Comparison of ENCODE assay signal across 12 cellular contexts in the genomic region with DNA sequence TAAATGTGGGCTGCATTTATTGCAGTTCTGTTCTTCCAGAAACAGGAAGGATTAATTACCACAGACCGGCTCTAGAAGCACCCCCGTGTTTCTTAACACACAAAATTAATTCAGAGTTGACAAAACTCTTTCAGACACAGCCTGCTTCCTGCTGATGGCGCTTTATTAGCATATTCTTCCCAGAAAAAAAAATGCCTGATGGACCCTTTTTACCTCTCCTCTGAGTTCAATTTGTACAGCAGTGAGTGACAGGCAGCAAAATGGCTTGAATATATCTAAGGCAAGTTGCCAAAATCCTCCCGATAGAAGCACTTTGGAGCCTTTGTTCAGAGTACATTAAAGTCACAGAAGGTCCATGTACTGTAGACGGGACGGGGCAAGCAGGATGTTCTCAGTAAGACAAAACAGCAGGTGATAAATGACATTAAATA.
DNase-seq lines count a peak whose midpoint lies in the region; ATAC-seq, FAIRE-seq and TF ChIP-seq lines count a peak whose summit lies in the region.
"Had no signal": no experiment of that assay in that cellular context is flagged by ENCODE, and none has a peak within 500 bp of the region (broad histone marks: within the 10 kb centered on the region; RNA-seq: fewer than 3 reads in every experiment).

No MANE protein-coding gene starts in this region.

- 8 to 13% (median 9%) methylated on average over 6 of the region's 6 CpGs for whole genome bisulfite sequencing in small intestine, 3 donors

- DNase-seq in NCI-H2107 treated with DMSO at 0.1 percent for 48 hours (lab: John Stamatoyannopoulos, UW; ENCODE audit: unreplicated experiment): peak; percentile 30
- no peak for DNase-seq in NCI-H2107 (lab: John Stamatoyannopoulos, UW)
- peak; percentile 61 for DNase-seq in NOMO-1 treated with dmso at 0.1 percent for 144 hours (lab: John Stamatoyannopoulos, UW; ENCODE audit: unreplicated experiment)
- peak; percentile 2 for DNase-seq in epithelial cell of esophagus (ENCODE audit: low read depth)
- DNase-seq in small intestine: peak; percentile 15
- DNase-seq in NCI-H187 (lab: John Stamatoyannopoulos, UW): no peak
- no peak for DNase-seq in SHP77 (lab: John Stamatoyannopoulos, UW)
- DNase-seq: cortex of kidney; H7; stimulated activated CD4-positive, alpha-beta T cell treated with anti-CD3 and anti-CD28 coated beads, Interleukin-4, amount 100 ng/mL, for 4 hours had no signal

- H3K9me3 ChIP-seq in small intestine (ENCODE audit: control insufficient read depth, low read depth): no peaks in the 10 kb centered on the region
- H3K9me3 ChIP-seq: thoracic aorta had no signal

- no peak overlapping the region for H3K27ac ChIP-seq in small intestine (ENCODE audit: low read depth in 1 of 2, low read length in 1 of 2)
- H3K27ac ChIP-seq: thoracic aorta had no signal

- H3K4me3 ChIP-seq in epithelial cell of esophagus (ENCODE audit: low read length) (no peak overlapping the region), small intestine (ENCODE audit: low read depth in 1 of 2, low read length in 2 of 2) (no peak overlapping the region)
- H3K4me3 ChIP-seq: thoracic aorta had no signal

- H3K4me1 ChIP-seq in small intestine (ENCODE audit: control insufficient read depth in 2 of 2, insufficient read depth in 1 of 2, low read depth in 1 of 2, low read length in 1 of 2): no peaks in the 10 kb centered on the region

- no peak for ATAC-seq in HG02840 (IDR thresholded peaks at IDR 0.05; ENCODE audit: low FRiP score, unreplicated experiment)

- no peaks in the 10 kb centered on the region for H3K36me3 ChIP-seq in small intestine (ENCODE audit: control insufficient read depth in 2 of 2, insufficient read depth in 2 of 2, low read length in 2 of 2)
- H3K36me3 ChIP-seq: thoracic aorta had no signal

- FAIRE-seq in small intestine (lab: Jason Lieb, UNC): no peak

- TF ChIP-seq CTCF in epithelial cell of esophagus (IDR thresholded peaks at IDR 0.05; ENCODE audit: insufficient read depth, low read depth, low read length, missing control alignments): no peak

- no peaks in the 10 kb centered on the region for H3K27me3 ChIP-seq in small intestine (ENCODE audit: control insufficient read depth in 2 of 2, insufficient read depth in 2 of 2, low read length in 2 of 2)

Comparison
In these comparisons a context has a peak if more than half of its experiments do, and no peak if none do; other contexts are left out.
1. DNase-seq: peak in NCI-H2107 treated with DMSO at 0.1 percent for 48 hours (single experiment), NOMO-1 treated with dmso at 0.1 percent for 144 hours (single experiment), epithelial cell of esophagus (single experiment) and small intestine (single experiment); none in NCI-H2107 (single experiment), NCI-H187 (0 of 2) and SHP77 (0 of 2).